13 cellular contexts compared by ENCODE assay signal in genomic region chr3:53513556-53514190, GRCh38. TPM values are rescaled to one million over a fixed set of nuclear protein-coding genes. Genes with fewer than 3 reads are reported as not detected.
DNase-seq lines count a peak whose midpoint lies in the region; ATAC-seq and TF ChIP-seq lines count a peak whose summit lies in the region.
"Had no signal": no experiment of that assay in that cellular context is flagged by ENCODE, and none has a peak within 500 bp of the region (broad histone marks: within the 10 kb centered on the region; RNA-seq: fewer than 3 reads in every experiment).

No MANE protein-coding gene starts in this region.

- no peak for TF ChIP-seq POLR2A in thyroid gland (IDR thresholded peaks at IDR 0.05)

- no peak overlapping the region for H3K27ac ChIP-seq in RWPE2 (ENCODE audit: poor library complexity, severe bottlenecking)
- no peak overlapping the region for H3K27ac ChIP-seq in lower lobe of right lung
- no peak overlapping the region for H3K27ac ChIP-seq in thyroid gland
- no peak overlapping the region for H3K27ac ChIP-seq in upper lobe of right lung
- H3K27ac ChIP-seq: cardiac muscle cell, psoas muscle had no signal

- DNase-seq in HFF-Myc (ENCODE audit: extremely low read depth, low read depth) (no peak), RWPE2 (ENCODE audit: low spot score) (no peak), lower lobe of right lung (no peak), thyroid gland (no peak), upper lobe of right lung (no peak)
- no peak for DNase-seq in stimulated activated naive CD4-positive, alpha-beta T cell (lab: John Stamatoyannopoulos, UW)
- DNase-seq: foreskin melanocyte, GDM1, NCI-H2081 treated with DMSO at 0.1 percent for 48 hours, psoas muscle had no signal

- H3K4me3 ChIP-seq in HFF-Myc (replicated peaks; ENCODE audit: low read depth, low read length) (no peak overlapping the region), RWPE2 (ENCODE audit: severe bottlenecking) (no peak overlapping the region), lower lobe of right lung (no peak overlapping the region), thyroid gland (replicated peaks in 1 of 3) (no peak overlapping the region), upper lobe of right lung (no peak overlapping the region)
- H3K4me3 ChIP-seq: cardiac muscle cell, psoas muscle had no signal

- peaks cover 24% of the 10 kb centered on the region for H3K27me3 ChIP-seq in RWPE2 (ENCODE audit: insufficient read depth, poor library complexity, severe bottlenecking)
- H3K27me3 ChIP-seq in lower lobe of right lung (ENCODE audit: low read depth): no peaks in the 10 kb centered on the region
- no peaks in the 10 kb centered on the region for H3K27me3 ChIP-seq in thyroid gland
- no peaks in the 10 kb centered on the region for H3K27me3 ChIP-seq in upper lobe of right lung
- H3K27me3 ChIP-seq: cardiac muscle cell had no signal

- H3K4me1 ChIP-seq in RWPE2 (ENCODE audit: insufficient read depth, poor library complexity, severe bottlenecking): no peaks in the 10 kb centered on the region
- H3K4me1 ChIP-seq in lower lobe of right lung: peaks cover 11% of the 10 kb centered on the region
- peaks cover 7 to 16% of the 10 kb centered on the region in 2 donors for H3K4me1 ChIP-seq in thyroid gland
- H3K4me1 ChIP-seq in upper lobe of right lung: peaks cover 8% of the 10 kb centered on the region
- H3K4me1 ChIP-seq: psoas muscle had no signal

- intact Hi-C loops in lower lobe of right lung (cut with DNase I): no loop called here
- intact Hi-C loops in thyroid gland (cut with DNase I): no loop called here
- intact Hi-C loops in upper lobe of right lung (cut with DNase I): no loop called here

- H3K36me3 ChIP-seq in RWPE2 (ENCODE audit: low read depth) (no peaks in the 10 kb centered on the region), lower lobe of right lung (no peaks in the 10 kb centered on the region), thyroid gland (no peaks in the 10 kb centered on the region), upper lobe of right lung (no peaks in the 10 kb centered on the region)
- H3K36me3 ChIP-seq: cardiac muscle cell had no signal

- H3K9me3 ChIP-seq in RWPE2 (ENCODE audit: severe bottlenecking): no peaks in the 10 kb centered on the region
- no peaks in the 10 kb centered on the region for H3K9me3 ChIP-seq in lower lobe of right lung
- H3K9me3 ChIP-seq in thyroid gland: no peaks in the 10 kb centered on the region
- H3K9me3 ChIP-seq in upper lobe of right lung: no peaks in the 10 kb centered on the region
- H3K9me3 ChIP-seq: psoas muscle had no signal

- TF ChIP-seq CTCF in GM12872 (IDR thresholded peaks at IDR 0.05; ENCODE audit: insufficient read depth, low read depth, low read length) (peak; percentile 48), HFF-Myc (IDR thresholded peaks at IDR 0.05; ENCODE audit: low read depth, low read length, missing control alignments) (peak; percentile 26), RWPE2 (IDR thresholded peaks at IDR 0.05; ENCODE audit: poor library complexity, severe bottlenecking) (peak; percentile 60), lower lobe of right lung (IDR thresholded peaks at IDR 0.05) (peak; percentile 10), thyroid gland (IDR thresholded peaks at IDR 0.05) (no peak), upper lobe of right lung (IDR thresholded peaks at IDR 0.05) (no peak)

- ATAC-seq in RWPE2 (ENCODE audit: low read depth): peak; percentile 71; the same call in 2 of the 3 replicates
- no peak for ATAC-seq in lower lobe of right lung
- ATAC-seq in upper lobe of right lung: no peak
- ATAC-seq: psoas muscle had no signal

- 91 to 92% methylated on average over 7 of the region's 7 CpGs for WGBS in thyroid gland, 2 donors

RNA-seq across cellular contexts. Expression of gene CACNA1D, which starts 19.3 kb away (rescaled TPM):
- total RNA-seq in lower lobe of right lung (33.6 TPM), thyroid gland (10 to 100 TPM in 3 of 4 donors, 1 to 10 TPM in 1; 7.1 to 46.1 (median 27.3) TPM), upper lobe of right lung (47.2 TPM)
- total RNA-seq: lung microvascular endothelial cell had no signal

Comparison
In these comparisons a context has a peak if more than half of its experiments do, and no peak if none do; other contexts are left out.
1. CTCF ChIP-seq: peak in GM12872 (single experiment), HFF-Myc (single experiment), RWPE2 (single experiment) and lower lobe of right lung (single experiment); none in thyroid gland (0 of 6) and upper lobe of right lung (single experiment).